In the genomic region with DNA sequence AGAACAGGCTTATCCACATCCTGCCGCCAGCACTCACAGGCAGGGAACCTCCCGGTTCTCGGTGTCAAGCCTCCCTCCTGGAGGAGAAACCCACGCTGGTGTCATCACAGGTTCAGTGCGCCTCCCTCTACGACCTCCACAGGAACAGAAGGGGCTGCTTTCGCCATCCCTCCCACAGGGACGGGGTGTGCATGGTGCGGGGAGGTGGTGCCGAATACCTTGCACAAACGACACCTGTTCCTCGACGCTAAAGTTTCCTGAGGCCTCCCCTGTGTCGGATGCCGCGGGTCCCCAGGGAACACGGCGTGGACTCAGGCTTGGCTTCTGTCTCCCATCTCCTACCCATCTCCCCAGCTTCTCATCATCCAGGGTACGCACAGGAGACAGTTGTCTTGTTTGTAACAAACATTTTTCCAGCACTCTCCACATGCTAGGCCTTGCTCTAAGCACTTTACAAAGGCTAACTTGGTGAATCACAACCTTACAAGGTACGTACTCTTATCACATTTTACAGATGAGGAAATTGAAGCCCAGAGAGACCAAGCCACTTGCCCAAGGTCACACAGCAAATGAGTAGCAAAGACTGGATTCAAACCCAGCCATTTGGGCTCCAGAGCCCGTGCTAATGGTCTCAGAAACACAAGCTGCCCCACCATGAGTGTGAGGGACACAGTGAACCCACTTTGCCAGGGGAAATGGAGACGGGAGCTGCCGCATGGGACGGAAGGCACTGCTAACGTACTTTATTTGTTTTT, we compare ENCODE assay signal across 27 cellular contexts.
A peak's percentile ranks its signal among the peaks of the same experiment; 100 is the strongest.
DNase-seq lines count a peak whose midpoint lies in the region; ATAC-seq, FAIRE-seq and TF ChIP-seq lines count a peak whose summit lies in the region.
"Had no signal": no experiment of that assay in that cellular context is flagged by ENCODE, and none has a peak within 500 bp of the region (broad histone marks: within the 10 kb centered on the region; RNA-seq: fewer than 3 reads in every experiment).

No MANE protein-coding gene starts in this region.

- no peak overlapping the region; the same call in 1 of the 2 replicates for H2AFZ ChIP-seq in H1 (ENCODE audit: low read length)
- H2AFZ ChIP-seq: PC-9 had no signal

- H4K91ac ChIP-seq in H1 (replicated peaks; ENCODE audit: insufficient read length, low read length) = no peak overlapping the region

- H2BK120ac ChIP-seq in H1 (replicated peaks; ENCODE audit: low read depth, low read length) (no peak overlapping the region), mesendoderm (ENCODE audit: low read depth, low read length) (no peak overlapping the region)

- H3K36me3 ChIP-seq in BLaER1 (no peaks in the 10 kb centered on the region), HEK293 (ENCODE audit: control insufficient read depth in 2 of 2, insufficient read depth in 1 of 2, low read length in 2 of 2) (no peaks in the 10 kb centered on the region), H1 (ENCODE audit: control insufficient read depth in 2 of 4, insufficient read depth in 4 of 4, low read length in 3 of 4) (no peaks in the 10 kb centered on the region), mesendoderm (ENCODE audit: control insufficient read depth, insufficient read depth, low read length) (no peaks in the 10 kb centered on the region)
- H3K36me3 ChIP-seq: SJSA1 had no signal

- POLR2A ChIA-PET in HEK293 (lab: Yijun Ruan, JAX) = no interaction called here
- POLR2A ChIA-PET in H1 (lab: Charles Lee; ENCODE audit: partially characterized antibody) = no interaction called here

- H3K4me2 ChIP-seq in BLaER1 (peak overlapping the region; percentile 50), H1 (ENCODE audit: insufficient read depth in 1 of 2, low read depth in 2 of 2, low read length in 2 of 2) (no peak overlapping the region), mesendoderm (ENCODE audit: low read length) (no peak overlapping the region)
- H3K4me2 ChIP-seq: PC-9 had no signal

- H3K4ac ChIP-seq in H1 (replicated peaks; ENCODE audit: insufficient read length, low read depth, low read length) (no peak overlapping the region), mesendoderm (ENCODE audit: low read depth, low read length) (no peak overlapping the region)

- H3K27me3 ChIP-seq in BLaER1 (no peaks in the 10 kb centered on the region), H1 (replicated peaks in 1 of 4; ENCODE audit: control insufficient read depth in 3 of 4, extremely low read depth in 1 of 4, insufficient read depth in 3 of 4, low read length in 3 of 4) (no peaks in the 10 kb centered on the region), mesendoderm (ENCODE audit: insufficient read depth, low read length, poor library complexity) (no peaks in the 10 kb centered on the region)
- H3K27me3 ChIP-seq: SJSA1 had no signal

- FAIRE-seq in H1 (lab: Jason Lieb, UNC) = no peak
- FAIRE-seq: GM12878, H54 had no signal

- H3K18ac ChIP-seq in H1 (ENCODE audit: extremely low read depth, low read length) (no peak overlapping the region), mesendoderm (ENCODE audit: low read length) (no peak overlapping the region)

- no peak overlapping the region for H2BK5ac ChIP-seq in H1 (ENCODE audit: low read depth, low read length)
- H2BK5ac ChIP-seq in mesendoderm (ENCODE audit: low read length) = no peak overlapping the region

- no peak for ATAC-seq in HG02840 (IDR thresholded peaks at IDR 0.05; ENCODE audit: low FRiP score, unreplicated experiment)
- no peak for ATAC-seq in HG03520 (IDR thresholded peaks at IDR 0.05; ENCODE audit: unreplicated experiment)
- ATAC-seq: GM12878 had no signal

- peak overlapping the region; percentile 67; the same call in 1 of the 2 replicates for H2BK20ac ChIP-seq in H1 (ENCODE audit: low read length)

- 0 out of 2 replicates have a peak overlapping the region, but pooled peaks have one; percentile 27 for H2BK12ac ChIP-seq in H1 (ENCODE audit: low read depth, low read length)

- H3K9me3 ChIP-seq in BLaER1 (no peaks in the 10 kb centered on the region), HEK293 (ENCODE audit: control insufficient read depth, insufficient read depth, low read depth, low read length) (no peaks in the 10 kb centered on the region), H1 (ENCODE audit: insufficient read depth in 2 of 2, low read depth in 1 of 2, low read length in 1 of 2) (no peaks in the 10 kb centered on the region)
- H3K9me3 ChIP-seq: SJSA1 had no signal

- TF ChIP-seq POLR2A in H1 (IDR thresholded peaks at IDR 0.05; ENCODE audit: control extremely low read depth in 1 of 2, low read depth in 2 of 2, low read length in 2 of 2) = no peak

- H3K23ac ChIP-seq in H1 (ENCODE audit: insufficient read length) (no peak overlapping the region), mesendoderm (ENCODE audit: low read length) (no peak overlapping the region)

- no peaks in the 10 kb centered on the region for H4K20me1 ChIP-seq in BLaER1
- H4K20me1 ChIP-seq in H1 (replicated peaks in 1 of 2; ENCODE audit: control insufficient read depth in 1 of 2, insufficient read depth in 2 of 2, low read length in 2 of 2) = peaks cover 0 to 2% of the 10 kb centered on the region in 2 experiments

- H3K27ac ChIP-seq in BLaER1 (no peak overlapping the region), HEK293 (ENCODE audit: extremely low read depth, low read depth, low read length) (no peak overlapping the region), H1 (ENCODE audit: low read depth, low read length) (no peak overlapping the region), mesendoderm (ENCODE audit: low read depth, low read length) (no peak overlapping the region)
- H3K27ac ChIP-seq: PC-9, SJSA1 had no signal

- DNase-seq in H1 (ENCODE audit: low read depth in 1 of 2, low spot score in 2 of 2) (no peak), mesendoderm (no peak), RKO (ENCODE audit: low spot score) (no peak), NAMALWA (ENCODE audit: low spot score) (no peak)
- DNase-seq: CD8-positive, alpha-beta memory T cell; DMS 273 treated with DMSO at 0.1 percent for 48 hours; DMS79; EL; GDM1; Karpas-422; NCI-H1105; NCI-H1436 treated with DMSO at 0.1 percent for 48 hours; NCI-H1930; NCI-H2107; NCI-H446 treated with DMSO at 0.1 percent for 48 hours; NCI-H526; NCI-H82; PC-9; Right ventricle myocardium superior; RPMI8226 had no signal

- H3K79me1 ChIP-seq in H1 (ENCODE audit: low read depth, low read length) = no peaks in the 10 kb centered on the region
- H3K79me1 ChIP-seq in mesendoderm (ENCODE audit: low read length) = no peaks in the 10 kb centered on the region

- peaks cover 41% of the 10 kb centered on the region for H3K4me1 ChIP-seq in BLaER1
- H3K4me1 ChIP-seq in HEK293 (ENCODE audit: control insufficient read depth, insufficient read depth, low read length) = peaks cover 9% of the 10 kb centered on the region
- peaks cover 3 to 11% (median 6%) of the 10 kb centered on the region in 4 experiments; a peak in 5 of 7 replicates for H3K4me1 ChIP-seq in H1 (replicated peaks in 1 of 4; ENCODE audit: control insufficient read depth in 3 of 4, insufficient read depth in 4 of 4, low read length in 3 of 4)
- peaks cover 2% of the 10 kb centered on the region for H3K4me1 ChIP-seq in mesendoderm (ENCODE audit: control insufficient read depth, low read depth, low read length)

- WGBS in H1 (ENCODE audit: extremely low coverage in 1 of 2, insufficient coverage in 1 of 2, insufficient read length in 1 of 2, insufficient replicate concordance in 2 of 2, low coverage in 1 of 2, low lambda C conversion rate in 2 of 2, missing lambda C conversion rate in 1 of 2), 2 experiments = 91% methylated on average over 25 of the region's 25 CpGs; no CpG with 5 or more reads in 1 of the 2 experiments
- WGBS in mesendoderm (ENCODE audit: extremely low coverage, insufficient coverage, low lambda C conversion rate) = no CpG with 5 or more reads among the region's 25 CpGs

- H3K79me2 ChIP-seq in H1 (ENCODE audit: control insufficient read depth in 1 of 2, insufficient read depth in 2 of 2, low read length in 2 of 2) = no peaks in the 10 kb centered on the region
- H3K79me2 ChIP-seq in mesendoderm (ENCODE audit: control insufficient read depth, insufficient read depth, low read length) = no peaks in the 10 kb centered on the region

- no peak overlapping the region for H4K5ac ChIP-seq in H1 (ENCODE audit: insufficient read length, low read depth, low read length)
- H4K5ac ChIP-seq in mesendoderm (ENCODE audit: low read length) = no peak overlapping the region

- H3K4me3 ChIP-seq in BLaER1 = no peak overlapping the region
- H3K4me3 ChIP-seq in HEK293 (ENCODE audit: low read depth, low read length) = no peak overlapping the region
- H3K4me3 ChIP-seq in H1 (ENCODE audit: extremely low read depth in 1 of 4, insufficient read depth in 2 of 4, low read depth in 3 of 4, low read length in 4 of 4) = no peak overlapping the region
- no peak overlapping the region for H3K4me3 ChIP-seq in mesendoderm (ENCODE audit: low read length)
- H3K4me3 ChIP-seq: GM12878, PC-9, SJSA1 had no signal

- H3K23me2 ChIP-seq in H1 (ENCODE audit: low read depth, low read length) = no peaks in the 10 kb centered on the region

- no peak overlapping the region; the same call in 1 of the 2 replicates for H2AK5ac ChIP-seq in H1 (ENCODE audit: low read depth, low read length)
- H2AK5ac ChIP-seq in mesendoderm (ENCODE audit: low read length) = no peak overlapping the region

- no peak overlapping the region; the same call in 1 of the 2 replicates for H2BK15ac ChIP-seq in H1 (ENCODE audit: low read length)
- H2BK15ac ChIP-seq in mesendoderm (replicated peaks; ENCODE audit: low read depth) = no peak overlapping the region

- no peak for TF ChIP-seq EP300 in H1 (IDR thresholded peaks at IDR 0.05; ENCODE audit: borderline replicate concordance in 1 of 2, low read depth in 2 of 2, low read length in 2 of 2)

- H3K14ac ChIP-seq in H1 (ENCODE audit: insufficient read length) = no peak overlapping the region

- CTCF ChIA-PET in HEK293 (lab: Yijun Ruan, JAX) = interaction anchor here (1.6 kb wide), 1 partner anchor 17 kb away, joined by 6 read pairs; no protein-coding TSS in a partner anchor
- CTCF ChIA-PET in H1 (lab: Charles Lee; ENCODE audit: partially characterized antibody) = interaction anchor here (1.0 to 3.7 kb wide), 3 partner anchors 17 to 284 kb away, joined by 3 to 22 read pairs (median 3); no protein-coding TSS in a partner anchor

- H4K8ac ChIP-seq in H1 (ENCODE audit: extremely low read depth, insufficient read depth, low read length) = 0 out of 2 replicates have a peak overlapping the region, but pooled peaks have one; percentile 35
- H4K8ac ChIP-seq in mesendoderm (ENCODE audit: low read depth, low read length) = no peak overlapping the region

- H3K9ac ChIP-seq in BLaER1 (no peak overlapping the region), H1 (replicated peaks in 1 of 4; ENCODE audit: extremely low read depth in 1 of 4, low read depth in 3 of 4, low read length in 3 of 4) (no peak overlapping the region), mesendoderm (ENCODE audit: low read length) (no peak overlapping the region)

- TF ChIP-seq CTCF in HEK293 (tag by site-specific recombination; IDR thresholded peaks at IDR 0.05) (no peak), H1 (IDR thresholded peaks at IDR 0.05; ENCODE audit: control extremely low read depth in 1 of 3, insufficient read depth in 1 of 3, low read depth in 1 of 3, low read length in 3 of 3) (no peak)

- H3K56ac ChIP-seq in H1 (replicated peaks; ENCODE audit: insufficient read length, low read depth, low read length) (no peak overlapping the region), mesendoderm (ENCODE audit: low read length) (peak overlapping the region; percentile 39)

- TF ChIP-seq RAD21 in H1 (IDR thresholded peaks at IDR 0.05 in 1 of 2, conservative IDR thresholded peaks at IDR 0.05 in 1 of 2; ENCODE audit: low read depth in 2 of 2, low read length in 2 of 2) = no peak
